Comparison of ENCODE assay signal across 18 cellular contexts in genomic region chr11:100875521-100875869, GRCh38.
A peak's percentile ranks its signal among the peaks of the same experiment; 100 is the strongest.
DNase-seq lines count a peak whose midpoint lies in the region; ATAC-seq, FAIRE-seq and TF ChIP-seq lines count a peak whose summit lies in the region.
"Had no signal": no experiment of that assay in that cellular context is flagged by ENCODE, and none has a peak within 500 bp of the region (broad histone marks: within the 10 kb centered on the region; RNA-seq: fewer than 3 reads in every experiment).

No MANE protein-coding gene starts in this region.

- no peak overlapping the region for H3K14ac ChIP-seq in H1 (ENCODE audit: insufficient read length)

- H3K23me2 ChIP-seq in H1 (ENCODE audit: low read depth, low read length), result no peaks in the 10 kb centered on the region; the same call in 1 of the 2 replicates

- peaks cover 4% of the 10 kb centered on the region for H3K9me3 Mint-ChIP-seq in mesothelial cell of epicardium

- TF ChIP-seq EP300 in H1 (IDR thresholded peaks at IDR 0.05; ENCODE audit: borderline replicate concordance in 1 of 2, low read depth in 2 of 2, low read length in 2 of 2), result no peak

- H3K18ac ChIP-seq in H1 (ENCODE audit: extremely low read depth, low read length), result no peak overlapping the region

- H3K4me3 Mint-ChIP-seq in mesothelial cell of epicardium, result no peak overlapping the region
- H3K4me3 Mint-ChIP-seq: CD4-positive, CD25-positive, alpha-beta regulatory T cell had no signal

- H2BK5ac ChIP-seq in H1 (ENCODE audit: low read depth, low read length), result 0 out of 2 replicates have a peak overlapping the region, but pooled peaks have one; percentile 18

- no peak overlapping the region for H3K4me2 ChIP-seq in H1 (ENCODE audit: insufficient read depth in 1 of 2, low read depth in 2 of 2, low read length in 2 of 2)
- no peak overlapping the region for H3K4me2 ChIP-seq in smooth muscle cell
- H3K4me2 ChIP-seq: PC-9 had no signal

- H2AFZ ChIP-seq in H1 (ENCODE audit: low read length) (no peak overlapping the region), smooth muscle cell (ENCODE audit: low read depth) (no peak overlapping the region)
- H2AFZ ChIP-seq: PC-9 had no signal

- H3K4me3 ChIP-seq in HUES6 (ENCODE audit: low read depth, low read length) (no peak overlapping the region), H1 (ENCODE audit: extremely low read depth in 1 of 4, insufficient read depth in 2 of 4, low read depth in 3 of 4, low read length in 4 of 4) (no peak overlapping the region), smooth muscle cell (no peak overlapping the region), Peyer's patch (no peak overlapping the region), BE2C (ENCODE audit: low read depth, low read length) (no peak overlapping the region)
- H3K4me3 ChIP-seq: PC-9 had no signal

- peaks cover 21% of the 10 kb centered on the region for H3K4me1 Mint-ChIP-seq in mesothelial cell of epicardium
- H3K4me1 Mint-ChIP-seq: CD4-positive, CD25-positive, alpha-beta regulatory T cell had no signal

- H4K91ac ChIP-seq in H1 (replicated peaks; ENCODE audit: insufficient read length, low read length), result no peak overlapping the region

- no peak for FAIRE-seq in H1 (lab: Jason Lieb, UNC)

- H3K27ac Mint-ChIP-seq in mesothelial cell of epicardium, result peak overlapping the region; percentile 97
- H3K27ac Mint-ChIP-seq: CD4-positive, CD25-positive, alpha-beta regulatory T cell had no signal

- ATAC-seq in left colon, result no peak
- ATAC-seq: HCT116 had no signal

- no peak overlapping the region for H2BK20ac ChIP-seq in H1 (ENCODE audit: low read length)

- WGBS in H1 (ENCODE audit: extremely low coverage in 1 of 2, insufficient coverage in 1 of 2, insufficient read length in 1 of 2, insufficient replicate concordance in 2 of 2, low coverage in 1 of 2, low lambda C conversion rate in 2 of 2, missing lambda C conversion rate in 1 of 2), 2 experiments, result 83% methylated on average over 8 of the region's 8 CpGs; no CpG with 5 or more reads in 1 of the 2 experiments
- WGBS in smooth muscle cell (ENCODE audit: low lambda C conversion rate), result 97% methylated on average over 8 of the region's 8 CpGs

- no peak overlapping the region for H4K5ac ChIP-seq in H1 (ENCODE audit: insufficient read length, low read depth, low read length)

- intact Hi-C loops in left colon (cut with DNase I, micrococcal nuclease), result no loop called here

- no peaks in the 10 kb centered on the region for H3K9me3 ChIP-seq in HUES6 (ENCODE audit: control insufficient read depth, insufficient read depth, low read depth, low read length)
- H3K9me3 ChIP-seq in H1 (ENCODE audit: insufficient read depth in 2 of 2, low read depth in 1 of 2, low read length in 1 of 2), result peaks cover 0 to 3% of the 10 kb centered on the region in 2 experiments; a peak in 1 of 4 replicates
- no peaks in the 10 kb centered on the region for H3K9me3 ChIP-seq in smooth muscle cell (replicated peaks; ENCODE audit: low read depth)
- H3K9me3 ChIP-seq in Peyer's patch, result no peaks in the 10 kb centered on the region
- no peaks in the 10 kb centered on the region for H3K9me3 ChIP-seq in BE2C

- H2BK15ac ChIP-seq in H1 (ENCODE audit: low read length), result no peak overlapping the region

- H3K27me3 ChIP-seq in HUES6 (ENCODE audit: control insufficient read depth, insufficient read depth, low read length) (no peaks in the 10 kb centered on the region), H1 (replicated peaks in 1 of 4; ENCODE audit: control insufficient read depth in 3 of 4, extremely low read depth in 1 of 4, insufficient read depth in 3 of 4, low read length in 3 of 4) (no peaks in the 10 kb centered on the region), smooth muscle cell (ENCODE audit: low read depth) (no peaks in the 10 kb centered on the region), Peyer's patch (no peaks in the 10 kb centered on the region), BE2C (no peaks in the 10 kb centered on the region)

- H3K36me3 Mint-ChIP-seq in mesothelial cell of epicardium, result peaks cover 3% of the 10 kb centered on the region
- H3K36me3 Mint-ChIP-seq: CD4-positive, CD25-positive, alpha-beta regulatory T cell had no signal

- H3K79me1 ChIP-seq in H1 (ENCODE audit: low read depth, low read length), result no peaks in the 10 kb centered on the region

- POLR2A ChIA-PET in H1 (lab: Charles Lee; ENCODE audit: partially characterized antibody), result no interaction called here

- H3F3A ChIP-seq in smooth muscle cell (ENCODE audit: low read depth), result peaks cover 9% of the 10 kb centered on the region

- no peaks in the 10 kb centered on the region for H3K36me3 ChIP-seq in HUES6 (ENCODE audit: control insufficient read depth, insufficient read depth, low read length)
- H3K36me3 ChIP-seq in H1 (ENCODE audit: control insufficient read depth in 2 of 4, insufficient read depth in 4 of 4, low read length in 3 of 4), result peaks cover 0 to 6% (median 0%) of the 10 kb centered on the region in 4 experiments; a peak in 2 of 8 replicates
- no peaks in the 10 kb centered on the region for H3K36me3 ChIP-seq in smooth muscle cell (ENCODE audit: low read depth)
- no peaks in the 10 kb centered on the region for H3K36me3 ChIP-seq in Peyer's patch
- no peaks in the 10 kb centered on the region for H3K36me3 ChIP-seq in BE2C

- H3K27ac ChIP-seq in HUES6 (ENCODE audit: low read depth, low read length), result peak overlapping the region; percentile 86; the same call in 1 of the 2 replicates
- no peak overlapping the region for H3K27ac ChIP-seq in H1 (ENCODE audit: low read depth, low read length)
- H3K27ac ChIP-seq in smooth muscle cell (ENCODE audit: low read depth), result peak overlapping the region; percentile 94
- no peak overlapping the region for H3K27ac ChIP-seq in Peyer's patch

- CTCF ChIA-PET in H1 (lab: Charles Lee; ENCODE audit: partially characterized antibody), result no interaction called here

- no peak for DNase-seq in H1 (ENCODE audit: low read depth in 1 of 2, low spot score in 2 of 2)
- no peak for DNase-seq in mesothelial cell of epicardium (ENCODE audit: low spot score in 2 of 2, unreplicated experiment in 2 of 2)
- no peak for DNase-seq in smooth muscle cell (lab: John Stamatoyannopoulos, UW; ENCODE audit: unreplicated experiment)
- no peak for DNase-seq in left colon
- no peak for DNase-seq in Peyer's patch
- no peak for DNase-seq in BE2C
- DNase-seq: AML-193; CD4-positive, CD25-positive, alpha-beta regulatory T cell; DMS53; KBM-7; MV-4-11; NCI-H1417; NCI-H2029 treated with DMSO at 0.1 percent for 48 hours; NCI-H2171 treated with DMSO at 0.1 percent for 48 hours; NCI-H446 treated with DMSO at 0.1 percent for 48 hours; PC-9 had no signal

- no peak overlapping the region for H3K23ac ChIP-seq in H1 (ENCODE audit: insufficient read length)

- TF ChIP-seq POLR2A in H1 (IDR thresholded peaks at IDR 0.05; ENCODE audit: control extremely low read depth in 1 of 2, low read depth in 2 of 2, low read length in 2 of 2) (no peak), Peyer's patch (IDR thresholded peaks at IDR 0.05) (no peak)

- no peak overlapping the region for H3K56ac ChIP-seq in H1 (replicated peaks; ENCODE audit: insufficient read length, low read depth, low read length)

- H2BK12ac ChIP-seq in H1 (ENCODE audit: low read depth, low read length), result no peak overlapping the region; the same call in 1 of the 2 replicates

- TF ChIP-seq CTCF in H1 (IDR thresholded peaks at IDR 0.05; ENCODE audit: control extremely low read depth in 1 of 3, insufficient read depth in 1 of 3, low read depth in 1 of 3, low read length in 3 of 3) (no peak), mesothelial cell of epicardium (IDR thresholded peaks at IDR 0.05; ENCODE audit: unreplicated experiment) (no peak), smooth muscle cell (IDR thresholded peaks at IDR 0.05; ENCODE audit: borderline replicate concordance, insufficient read depth, poor library complexity, severe bottlenecking) (no peak), Peyer's patch (IDR thresholded peaks at IDR 0.05) (no peak), BE2C (IDR thresholded peaks at IDR 0.05; ENCODE audit: low read depth, low read length) (no peak)

- no peak overlapping the region for H2BK120ac ChIP-seq in H1 (replicated peaks; ENCODE audit: low read depth, low read length)

- no peak for TF ChIP-seq RAD21 in H1 (IDR thresholded peaks at IDR 0.05 in 1 of 2, conservative IDR thresholded peaks at IDR 0.05 in 1 of 2; ENCODE audit: low read depth in 2 of 2, low read length in 2 of 2)

- no peak overlapping the region; the same call in 1 of the 2 replicates for H4K8ac ChIP-seq in H1 (ENCODE audit: extremely low read depth, insufficient read depth, low read length)

- H3K79me2 ChIP-seq in H1 (ENCODE audit: control insufficient read depth in 1 of 2, insufficient read depth in 2 of 2, low read length in 2 of 2) (no peaks in the 10 kb centered on the region), smooth muscle cell (ENCODE audit: low read depth) (peaks cover 20% of the 10 kb centered on the region)

- no peaks in the 10 kb centered on the region for H3K27me3 Mint-ChIP-seq in mesothelial cell of epicardium (ENCODE audit: low read depth)
- H3K27me3 Mint-ChIP-seq: CD4-positive, CD25-positive, alpha-beta regulatory T cell had no signal

- H3K9ac ChIP-seq in HUES6 (ENCODE audit: low read length), result no peak overlapping the region
- no peak overlapping the region for H3K9ac ChIP-seq in H1 (replicated peaks in 1 of 4; ENCODE audit: extremely low read depth in 1 of 4, low read depth in 3 of 4, low read length in 3 of 4)
- H3K9ac ChIP-seq in smooth muscle cell (ENCODE audit: low read depth), result no peak overlapping the region

- no peaks in the 10 kb centered on the region for H4K20me1 ChIP-seq in H1 (replicated peaks in 1 of 2; ENCODE audit: control insufficient read depth in 1 of 2, insufficient read depth in 2 of 2, low read length in 2 of 2)
- H4K20me1 ChIP-seq in smooth muscle cell (ENCODE audit: low read depth), result no peaks in the 10 kb centered on the region

- no peak overlapping the region for H3K4ac ChIP-seq in H1 (replicated peaks; ENCODE audit: insufficient read length, low read depth, low read length)

- H3K4me1 ChIP-seq in HUES6 (ENCODE audit: control insufficient read depth, insufficient read depth, low read length) (peaks cover 37% of the 10 kb centered on the region), H1 (replicated peaks in 1 of 4; ENCODE audit: control insufficient read depth in 3 of 4, insufficient read depth in 4 of 4, low read length in 3 of 4) (peaks cover 2 to 15% (median 12%) of the 10 kb centered on the region in 4 experiments; a peak in 6 of 7 replicates), smooth muscle cell (ENCODE audit: low read depth) (peaks cover 21% of the 10 kb centered on the region), Peyer's patch (no peaks in the 10 kb centered on the region), BE2C (peaks cover 24% of the 10 kb centered on the region)

- H2AK5ac ChIP-seq in H1 (ENCODE audit: low read depth, low read length), result no peak overlapping the region

TF ChIP-seq in H1, 55 proteins besides CTCF, POLR2A, EP300 and RAD21 (continues in another document):
- no peak for TF ChIP-seq GTF2F1 (IDR thresholded peaks at IDR 0.05; ENCODE audit: borderline replicate concordance, low read depth, low read length)
- no peak for TF ChIP-seq TCF12 (IDR thresholded peaks at IDR 0.05; ENCODE audit: low read depth, low read length)
- TF ChIP-seq SIN3A (conservative IDR thresholded peaks at IDR 0.05 in 1 of 2, IDR thresholded peaks at IDR 0.05 in 1 of 2; ENCODE audit: low read depth in 1 of 2, low read length in 2 of 2), result no peak
- no peak for TF ChIP-seq SIRT6 (IDR thresholded peaks at IDR 0.05; ENCODE audit: low read length)
- TF ChIP-seq RFX5 (IDR thresholded peaks at IDR 0.05; ENCODE audit: borderline replicate concordance, low read depth, low read length), result no peak

Comparison
In these comparisons a context has a peak if more than half of its experiments do, and no peak if none do; other contexts are left out.
1. H3K27ac ChIP-seq: peak in HUES6 (single experiment) and smooth muscle cell (single experiment); none in H1 (single experiment) and Peyer's patch (0 of 4).